11 cellular contexts compared by ENCODE assay signal in the genomic region with DNA sequence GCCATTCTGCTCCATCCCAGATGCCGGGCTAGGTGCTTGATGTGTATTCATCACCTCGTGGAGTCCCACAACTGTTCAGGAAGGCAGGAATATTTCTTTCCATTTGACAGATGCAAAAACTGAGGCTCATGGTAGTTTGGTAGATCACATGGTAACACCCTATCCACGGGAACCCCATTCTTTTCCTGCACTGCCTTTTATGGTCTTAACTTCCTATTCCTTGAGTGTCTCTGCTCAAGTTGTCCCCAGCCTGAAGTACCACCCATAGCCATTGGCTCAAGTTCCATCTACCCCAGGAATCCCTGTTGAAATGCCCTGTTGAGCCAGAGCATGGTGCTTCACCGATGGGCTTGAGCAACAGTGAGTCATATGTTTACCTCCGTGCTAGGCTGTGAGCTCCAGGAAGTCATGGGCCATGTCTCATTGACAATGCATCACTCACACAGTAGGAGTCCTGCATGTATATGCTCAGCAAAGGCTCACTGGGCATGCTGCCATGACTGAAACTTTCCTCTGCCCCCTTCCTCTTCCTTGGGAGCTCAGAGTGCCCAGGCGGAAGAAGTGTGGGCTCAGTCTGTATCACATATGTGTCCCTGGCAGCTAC.
DNase-seq lines count a peak whose midpoint lies in the region; FAIRE-seq and TF ChIP-seq lines count a peak whose summit lies in the region.
"Had no signal": no experiment of that assay in that cellular context is flagged by ENCODE, and none has a peak within 500 bp of the region (broad histone marks: within the 10 kb centered on the region; RNA-seq: fewer than 3 reads in every experiment).

No MANE protein-coding gene starts in this region.

- H3K36me3 ChIP-seq in endodermal cell (ENCODE audit: control insufficient read depth, insufficient read depth, low read length) = no peaks in the 10 kb centered on the region
- H3K36me3 ChIP-seq: upper lobe of left lung had no signal

- peaks cover 8% of the 10 kb centered on the region for H3K4me1 ChIP-seq in endodermal cell (ENCODE audit: control insufficient read depth, insufficient read depth, low read length)
- H3K4me1 ChIP-seq: upper lobe of left lung had no signal

- H3K9ac ChIP-seq in endodermal cell (ENCODE audit: extremely low read depth, low read length, poor library complexity, severe bottlenecking) = no peak overlapping the region

- peak; percentile 67 for DNase-seq in GM03348 (ENCODE audit: low spot score)
- DNase-seq in NCI-H345 (lab: John Stamatoyannopoulos, UW) = peak; percentile 89
- peak; percentile 57 for DNase-seq in endodermal cell
- peak; percentile 100 for DNase-seq in renal cortical epithelial cell (ENCODE audit: low read depth)
- DNase-seq in HEK293T (ENCODE audit: extremely low spot score) = no peak
- DNase-seq in D721Med (ENCODE audit: insufficient read length, low spot score) = no peak
- DNase-seq in activated CD4-positive, alpha-beta T cell treated with anti-CD3 and anti-CD28 coated beads, Interleukin-2, amount 50 U/mL, for 48 hours = no peak
- DNase-seq: activated T-cell treated with anti-CD3 and anti-CD28 coated beads, Interleukin-2, amount 50 U/mL, for 24 hours; mucosa of descending colon had no signal

- peaks cover 4% of the 10 kb centered on the region for H3K4me1 Mint-ChIP-seq in endodermal cell

- H3K27me3 ChIP-seq in endodermal cell (ENCODE audit: control insufficient read depth, insufficient read depth, low read length, poor library complexity, severe bottlenecking) = no peaks in the 10 kb centered on the region
- H3K27me3 ChIP-seq: upper lobe of left lung had no signal

- CTCF ChIA-PET in HEK293T (lab: Yijun Ruan, JAX) = no interaction called here

- TF ChIP-seq CTCF in endodermal cell (conservative IDR thresholded peaks at IDR 0.05) = no peak
- no peak for TF ChIP-seq CTCF in D721Med (IDR thresholded peaks at IDR 0.05; ENCODE audit: insufficient read depth, missing control alignments)

- H3K9me3 Mint-ChIP-seq in endodermal cell = no peaks in the 10 kb centered on the region
- H3K9me3 Mint-ChIP-seq: activated T-cell treated with anti-CD3 and anti-CD28 coated beads, Interleukin-2, amount 50 U/mL, for 24 hours had no signal

- H3K27me3 Mint-ChIP-seq in endodermal cell (ENCODE audit: insufficient read depth) = peaks cover 17% of the 10 kb centered on the region
- H3K27me3 Mint-ChIP-seq: activated T-cell treated with anti-CD3 and anti-CD28 coated beads, Interleukin-2, amount 50 U/mL, for 24 hours had no signal

- H3K27ac Mint-ChIP-seq in endodermal cell = no peak overlapping the region
- H3K27ac Mint-ChIP-seq: activated T-cell treated with anti-CD3 and anti-CD28 coated beads, Interleukin-2, amount 50 U/mL, for 24 hours had no signal

- no peak overlapping the region for H3K4me3 Mint-ChIP-seq in endodermal cell
- H3K4me3 Mint-ChIP-seq: activated T-cell treated with anti-CD3 and anti-CD28 coated beads, Interleukin-2, amount 50 U/mL, for 24 hours had no signal

- WGBS in endodermal cell (ENCODE audit: insufficient coverage in 1 of 2, insufficient read length in 1 of 2), 2 experiments = 78 to 93% methylated on average over 5 to 6 of the region's 6 CpGs

- H3K27ac ChIP-seq in endodermal cell (ENCODE audit: low read depth, low read length) = no peak overlapping the region
- H3K27ac ChIP-seq: upper lobe of left lung had no signal

- H3K36me3 Mint-ChIP-seq in endodermal cell (ENCODE audit: low read depth) = no peaks in the 10 kb centered on the region

- no peak for FAIRE-seq in D721Med (lab: Jason Lieb, UNC)
- FAIRE-seq: GM18507 had no signal

- no peaks in the 10 kb centered on the region for H3K9me3 ChIP-seq in endodermal cell (ENCODE audit: control insufficient read depth, low read length)
- H3K9me3 ChIP-seq: mucosa of descending colon, upper lobe of left lung had no signal

- no peak overlapping the region for H3K4me3 ChIP-seq in endodermal cell (ENCODE audit: low read length)
- H3K4me3 ChIP-seq: mucosa of descending colon, upper lobe of left lung had no signal

- POLR2A ChIA-PET in HEK293T (lab: Yijun Ruan, JAX) = no interaction called here

TF ChIP-seq in HEK293T, 16 proteins besides CTCF, POLR2A, EP300 and RAD21:
- no peak for TF ChIP-seq CTBP1 (IDR thresholded peaks at IDR 0.05; ENCODE audit: borderline replicate concordance)
- TF ChIP-seq NFRKB (IDR thresholded peaks at IDR 0.05) = no peak
- TF ChIP-seq BHLHE40 (IDR thresholded peaks at IDR 0.05; ENCODE audit: borderline replicate concordance) = no peak

Comparison
In these comparisons a context has a peak if more than half of its experiments do, and no peak if none do; other contexts are left out.
1. DNase-seq: peak in GM03348 (single experiment), NCI-H345 (single experiment), endodermal cell (single experiment) and renal cortical epithelial cell (single experiment); none in HEK293T (single experiment), D721Med (single experiment) and activated CD4-positive, alpha-beta T cell treated with anti-CD3 and anti-CD28 coated beads, Interleukin-2, amount 50 U/mL, for 48 hours (0 of 2).